ENCODE assay signal across 8 cellular contexts in genomic region chr2:98601532-98602132, GRCh38. TPM values are rescaled to one million over a fixed set of nuclear protein-coding genes. Genes with fewer than 3 reads are reported as not detected.
DNase-seq lines count a peak whose midpoint lies in the region; ATAC-seq and TF ChIP-seq lines count a peak whose summit lies in the region.

No MANE protein-coding gene starts in this region.

- H3K9me3 Mint-ChIP-seq in nephron = no peaks in the 10 kb centered on the region

- TF ChIP-seq CTCF in GM12865 (IDR thresholded peaks at IDR 0.05; ENCODE audit: insufficient read depth, low read depth, low read length, missing control alignments) (peak; percentile 77), Peyer's patch (IDR thresholded peaks at IDR 0.05) (peak in 4 of 6 experiments; percentile 51 to 64 (median 54)), nephron (IDR thresholded peaks at IDR 0.05; ENCODE audit: unreplicated experiment in 3 of 3) (peak; percentile 56 to 60 (median 60))

- no peak overlapping the region for H3K27ac Mint-ChIP-seq in nephron

- H3K27me3 ChIP-seq in Peyer's patch (no peaks in the 10 kb centered on the region), endocrine pancreas (ENCODE audit: control insufficient read depth, insufficient read depth, low read length) (no peaks in the 10 kb centered on the region)

- peak overlapping the region; percentile 10 for H3K9ac ChIP-seq in endocrine pancreas (ENCODE audit: control insufficient read depth, insufficient read depth, low read length)

- TF ChIP-seq POLR2A in Peyer's patch (IDR thresholded peaks at IDR 0.05) = no peak

- H3K27me3 Mint-ChIP-seq in nephron (ENCODE audit: low read depth) = no peaks in the 10 kb centered on the region

- H3K4me3 ChIP-seq in GM12865 (ENCODE audit: low read depth, low read length) (no peak overlapping the region), Peyer's patch (no peak overlapping the region), endocrine pancreas (ENCODE audit: control insufficient read depth, insufficient read depth, low read length) (no peak overlapping the region)

- H3K4me1 ChIP-seq in Peyer's patch = peaks cover 0 to 24% (median 3%) of the 10 kb centered on the region in 4 donors
- H3K4me1 ChIP-seq in endocrine pancreas (ENCODE audit: control insufficient read depth, insufficient read depth, low read length) = peaks cover 6% of the 10 kb centered on the region

- ATAC-seq in HG03175 (IDR thresholded peaks at IDR 0.05; ENCODE audit: unreplicated experiment) = peak; percentile 92
- ATAC-seq in HG03095 (IDR thresholded peaks at IDR 0.05; ENCODE audit: unreplicated experiment) = no peak

- peaks cover 17% of the 10 kb centered on the region for H3K4me1 Mint-ChIP-seq in nephron

- H3K27ac ChIP-seq in Peyer's patch = no peak overlapping the region

- no peaks in the 10 kb centered on the region for H3K9me3 ChIP-seq in Peyer's patch
- H3K9me3 ChIP-seq in endocrine pancreas (ENCODE audit: control insufficient read depth, low read length) = no peaks in the 10 kb centered on the region

- H3K4me3 Mint-ChIP-seq in nephron = no peak overlapping the region

- DNase-seq in AG08395 (ENCODE audit: low spot score) = peak; percentile 49
- peak; percentile 67 for DNase-seq in GM12865 (ENCODE audit: low read depth)
- DNase-seq in Peyer's patch = no peak
- DNase-seq in midbrain (lab: John Stamatoyannopoulos, UW) = no peak

- H3K36me3 ChIP-seq in Peyer's patch (peaks cover 0 to 67% (median 0%) of the 10 kb centered on the region in 3 donors), endocrine pancreas (ENCODE audit: control insufficient read depth, insufficient read depth, low read length) (peaks cover 4% of the 10 kb centered on the region)

- peaks cover 54% of the 10 kb centered on the region for H3K36me3 Mint-ChIP-seq in nephron (ENCODE audit: low read depth)

RNA-seq across cellular contexts. Expression of gene COA5, which starts 6.7 kb away (rescaled TPM):
- total RNA-seq in Peyer's patch = 10 to 100 TPM; 18.4 to 32.7 (median 27.2) TPM

RNA-seq across cellular contexts. Expression of gene UNC50, which starts 6.8 kb away (rescaled TPM):
- total RNA-seq in Peyer's patch = 10 to 100 TPM; 31.1 to 51.7 (median 35.0) TPM

Comparison
In these comparisons a context has a peak if more than half of its experiments do, and no peak if none do; other contexts are left out.
1. DNase-seq: peak in AG08395 (single experiment) and GM12865 (single experiment); none in Peyer's patch (0 of 3) and midbrain (single experiment).
2. Peak in every context shown above with its lines, with median percentiles within 50 percentile points of each other: CTCF ChIP-seq.